Comparison of ENCODE assay signal across 9 cellular contexts in the genomic region with DNA sequence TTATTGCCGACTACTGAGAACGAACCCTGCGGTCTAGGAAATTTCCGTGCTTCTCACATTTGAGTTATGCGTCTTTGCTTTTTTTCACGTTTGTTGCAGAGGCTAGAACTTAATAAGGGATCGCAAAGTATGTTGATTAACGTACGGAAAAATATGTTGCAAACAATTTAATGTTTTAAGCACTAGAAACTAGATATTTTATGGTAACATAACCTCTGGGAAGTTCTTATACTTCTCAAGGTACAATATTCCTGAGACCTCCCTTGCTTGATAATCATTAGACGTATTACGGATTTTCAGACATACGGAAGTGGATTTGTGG. TPM values are rescaled to one million over a fixed set of nuclear protein-coding genes. Genes with fewer than 3 reads are reported as not detected.
DNase-seq lines count a peak whose midpoint lies in the region; ATAC-seq and TF ChIP-seq lines count a peak whose summit lies in the region.
"Had no signal": no experiment of that assay in that cellular context is flagged by ENCODE, and none has a peak within 500 bp of the region (broad histone marks: within the 10 kb centered on the region; RNA-seq: fewer than 3 reads in every experiment).

No MANE protein-coding gene starts in this region.

- H3K9me3 Mint-ChIP-seq in activated CD8-positive, alpha-beta memory T cell treated with anti-CD3 and anti-CD28 coated beads, Interleukin-2, amount 10 ng/mL, durations not matched to agents 7 days and 5 days (ENCODE audit: low read depth): no peaks in the 10 kb centered on the region

- in situ Hi-C loops in brain microvascular endothelial cell (cut with HindIII; ENCODE audit: low pct_ligation_motif_present, low sequenced_read_pairs): no loop called here

- DNase-seq in activated CD8-positive, alpha-beta memory T cell treated with anti-CD3 and anti-CD28 coated beads, Interleukin-2, amount 10 ng/mL, durations not matched to agents 7 days and 5 days: no peak
- DNase-seq in activated CD8-positive, alpha-beta memory T cell treated with anti-CD3 and anti-CD28 coated beads for 24 hours: no peak
- DNase-seq in brain microvascular endothelial cell: no peak
- no peak for DNase-seq in right lobe of liver
- no peak for DNase-seq in testis
- DNase-seq in NCI-H1092 (lab: John Stamatoyannopoulos, UW): no peak
- DNase-seq in NOMO-1 treated with DMSO at 0.1 percent for 48 hours (lab: John Stamatoyannopoulos, UW; ENCODE audit: unreplicated experiment): no peak

- H3K27ac ChIP-seq in brain microvascular endothelial cell: no peak overlapping the region
- H3K27ac ChIP-seq in right lobe of liver: peak overlapping the region in 2 of 3 donors; percentile 53 to 55
- peak overlapping the region; percentile 93 to 95 for H3K27ac ChIP-seq in testis
- H3K27ac ChIP-seq: BLaER1 had no signal

- no peaks in the 10 kb centered on the region for H3K36me3 Mint-ChIP-seq in activated CD8-positive, alpha-beta memory T cell treated with anti-CD3 and anti-CD28 coated beads, Interleukin-2, amount 10 ng/mL, durations not matched to agents 7 days and 5 days

- H3K9me3 ChIP-seq in right lobe of liver: no peaks in the 10 kb centered on the region
- no peaks in the 10 kb centered on the region for H3K9me3 ChIP-seq in testis

- no peaks in the 10 kb centered on the region for H3K4me1 ChIP-seq in right lobe of liver
- H3K4me1 ChIP-seq in testis: peaks cover 17% of the 10 kb centered on the region
- H3K4me1 ChIP-seq: BLaER1 had no signal

- H3K4me3 ChIP-seq in brain microvascular endothelial cell (ENCODE audit: low read depth, low read length): peak overlapping the region; percentile 72
- H3K4me3 ChIP-seq in right lobe of liver: peak overlapping the region in 2 of 3 donors; percentile 49 to 55
- peak overlapping the region; percentile 75 to 87 for H3K4me3 ChIP-seq in testis
- H3K4me3 ChIP-seq: BLaER1 had no signal

- CTCF ChIA-PET in activated CD8-positive, alpha-beta memory T cell treated with anti-CD3 and anti-CD28 coated beads, Interleukin-2, amount 10 ng/mL, durations not matched to agents 7 days and 5 days (lab: Charles Lee): interaction anchor here (1.0 to 1.1 kb wide), 2 partner anchors 268 to 380 kb away, joined by 3 to 4 read pairs; no protein-coding TSS in a partner anchor

- no peak overlapping the region for H3K27ac Mint-ChIP-seq in activated CD8-positive, alpha-beta memory T cell treated with anti-CD3 and anti-CD28 coated beads, Interleukin-2, amount 10 ng/mL, durations not matched to agents 7 days and 5 days

- intact Hi-C loops in right lobe of liver (cut with DNase I) (no loop called here), testis (cut with DNase I; ENCODE audit: low total_unique reads) (no loop called here)

- WGBS in right lobe of liver (ENCODE audit: insufficient coverage, low coverage, low lambda C conversion rate, missing lambda C conversion rate): 22% methylated on average over 12 of the region's 12 CpGs
- 5 to 9% methylated on average over 12 of the region's 12 CpGs for WGBS in testis, 2 donors

- H3K36me3 ChIP-seq in brain microvascular endothelial cell (replicated peaks) (no peaks in the 10 kb centered on the region), right lobe of liver (no peaks in the 10 kb centered on the region), testis (ENCODE audit: low read depth, missing control alignments) (no peaks in the 10 kb centered on the region)
- H3K36me3 ChIP-seq: BLaER1 had no signal

- TF ChIP-seq POLR2A in right lobe of liver (IDR thresholded peaks at IDR 0.05) (no peak), testis (IDR thresholded peaks at IDR 0.05) (no peak)

- H3K4me3 Mint-ChIP-seq in activated CD8-positive, alpha-beta memory T cell treated with anti-CD3 and anti-CD28 coated beads, Interleukin-2, amount 10 ng/mL, durations not matched to agents 7 days and 5 days: peak overlapping the region; percentile 70

- TF ChIP-seq CTCF in brain microvascular endothelial cell (IDR thresholded peaks at IDR 0.05; ENCODE audit: low read depth, low read length, missing control alignments) (no peak), right lobe of liver (IDR thresholded peaks at IDR 0.05) (no peak), testis (IDR thresholded peaks at IDR 0.05) (no peak)

- peaks cover 14% of the 10 kb centered on the region for H3K4me1 Mint-ChIP-seq in activated CD8-positive, alpha-beta memory T cell treated with anti-CD3 and anti-CD28 coated beads, Interleukin-2, amount 10 ng/mL, durations not matched to agents 7 days and 5 days

- ATAC-seq in activated CD8-positive, alpha-beta memory T cell treated with anti-CD3 and anti-CD28 coated beads, Interleukin-2, amount 10 ng/mL, durations not matched to agents 7 days and 5 days: no peak
- no peak for ATAC-seq in right lobe of liver
- ATAC-seq in HG03565 (IDR thresholded peaks at IDR 0.05; ENCODE audit: unreplicated experiment): no peak

- no peaks in the 10 kb centered on the region for H3K27me3 ChIP-seq in brain microvascular endothelial cell (replicated peaks)
- H3K27me3 ChIP-seq in right lobe of liver: peaks cover 0 to 6% of the 10 kb centered on the region in 2 donors
- no peaks in the 10 kb centered on the region for H3K27me3 ChIP-seq in testis
- H3K27me3 ChIP-seq: BLaER1 had no signal

- peaks cover 49% of the 10 kb centered on the region for H3K27me3 Mint-ChIP-seq in activated CD8-positive, alpha-beta memory T cell treated with anti-CD3 and anti-CD28 coated beads, Interleukin-2, amount 10 ng/mL, durations not matched to agents 7 days and 5 days

RNA-seq across cellular contexts. Expression of a gene that starts 0.6 kb away (rescaled TPM):
- total RNA-seq in activated CD8-positive, alpha-beta memory T cell treated with anti-CD3 and anti-CD28 coated beads, Interleukin-2, amount 10 ng/mL, durations not matched to agents 7 days and 5 days: 1 to 10 TPM in 1 of 2 experiments, not detected in 1; 1.2 TPM
- total RNA-seq in right lobe of liver: under 1 TPM; 0.20 to 0.64 (median 0.36) TPM
- total RNA-seq in testis: 10 to 100 TPM; 19.1 to 21.9 TPM
- 8.2 TPM for polyA plus RNA-seq in testis (ENCODE audit: insufficient read depth, low read depth, low replicate concordance)

Comparison
In these comparisons a context has a peak if more than half of its experiments do, and no peak if none do; other contexts are left out.
1. RNA of a gene that starts 0.6 kb away (total RNA-seq): 19.1 to 21.9 TPM in testis; 1.2 TPM in activated CD8-positive, alpha-beta memory T cell treated with anti-CD3 and anti-CD28 coated beads, Interleukin-2, amount 10 ng/mL, durations not matched to agents 7 days and 5 days and 0.20 to 0.64 TPM in right lobe of liver; every median in the first group is over 4 times any median in the second.
2. Peak in every context shown above with its lines, with median percentiles within 50 percentile points of each other: H3K4me3 ChIP-seq.